Comparison of ENCODE assay signal across 8 cellular contexts in genomic region chr1:31789259-31790065, GRCh38.
DNase-seq lines count a peak whose midpoint lies in the region; ATAC-seq and TF ChIP-seq lines count a peak whose summit lies in the region.

No MANE protein-coding gene starts in this region.

- H2AFZ ChIP-seq in OCI-LY1 (ENCODE audit: low read length) = no peak overlapping the region

- H3K4me2 ChIP-seq in OCI-LY1 (ENCODE audit: low read length) = peak overlapping the region; percentile 81

- H3K9me3 ChIP-seq in OCI-LY1 (ENCODE audit: low read length) (no peaks in the 10 kb centered on the region), mucosa of rectum (ENCODE audit: control insufficient read depth in 2 of 2, low read length in 2 of 2) (no peaks in the 10 kb centered on the region)

- no peak for TF ChIP-seq POLR2A in erythroblast (IDR thresholded peaks at IDR 0.05; ENCODE audit: low read length)

- H3K79me2 ChIP-seq in OCI-LY1 (ENCODE audit: insufficient read depth, low read length) = no peaks in the 10 kb centered on the region

- H3K4me3 ChIP-seq in OCI-LY1 (ENCODE audit: low read depth, low read length, poor library complexity, severe bottlenecking) (peak overlapping the region; percentile 73), mucosa of rectum (ENCODE audit: low read length in 2 of 2) (peak overlapping the region; percentile 88 to 90)

- H3K27ac ChIP-seq in OCI-LY1 (ENCODE audit: low read depth, low read length, poor library complexity, severe bottlenecking) (peak overlapping the region; percentile 82), mucosa of rectum (ENCODE audit: low read depth in 2 of 2, low read length in 2 of 2) (peak overlapping the region in 1 of 2 donors; percentile 89)

- peak; percentile 45 for ATAC-seq in GM19397 (IDR thresholded peaks at IDR 0.05; ENCODE audit: unreplicated experiment)

- H3K27me3 ChIP-seq in OCI-LY1 (ENCODE audit: insufficient read depth, low read length) = no peaks in the 10 kb centered on the region
- H3K27me3 ChIP-seq in mucosa of rectum (ENCODE audit: control insufficient read depth in 2 of 2, insufficient read depth in 2 of 2, low read length in 2 of 2) = no peaks in the 10 kb centered on the region

- no peaks in the 10 kb centered on the region for H3K9me2 ChIP-seq in OCI-LY1 (ENCODE audit: low read depth, low read length)

- DNase-seq in AML-193 (lab: John Stamatoyannopoulos, UW) (peak; percentile 70 to 76), HuH-7.5 (ENCODE audit: low spot score) (peak; percentile 98), activated T-cell treated with anti-CD3 and anti-CD28 coated beads for 48 hours (ENCODE audit: low read depth) (peak; percentile 96), erythroblast (lab: John Stamatoyannopoulos, UW) (peak; percentile 88 to 92)
- DNase-seq in stimulated activated CD8-positive, alpha-beta memory T cell treated with anti-CD3 and anti-CD28 coated beads, Interleukin-4, amount 100 ng/mL, for 1 hour (ENCODE audit: low read depth in 2 of 2, low spot score in 1 of 2) = peak; percentile 92 to 96

- TF ChIP-seq CTCF in OCI-LY1 (IDR thresholded peaks at IDR 0.05; ENCODE audit: low read length) = peak; percentile 92

- H3K4me1 ChIP-seq in OCI-LY1 (ENCODE audit: insufficient read depth, low read length, severe bottlenecking) = peaks cover 34% of the 10 kb centered on the region
- H3K4me1 ChIP-seq in mucosa of rectum (ENCODE audit: control insufficient read depth in 2 of 2, insufficient read depth in 2 of 2, low read length in 2 of 2) = peaks cover 3 to 8% of the 10 kb centered on the region in 2 donors

- H3F3A ChIP-seq in OCI-LY1 (ENCODE audit: insufficient read depth, low read length) = 0 out of 2 replicates have a peak, but pooled peaks cover 5% of the 10 kb centered on the region

- H3K36me3 ChIP-seq in OCI-LY1 (ENCODE audit: insufficient read depth, low read length) = no peaks in the 10 kb centered on the region
- no peaks in the 10 kb centered on the region for H3K36me3 ChIP-seq in mucosa of rectum (ENCODE audit: control insufficient read depth in 2 of 2, insufficient read depth in 2 of 2, low read length in 2 of 2)

- no peaks in the 10 kb centered on the region for H4K20me1 ChIP-seq in OCI-LY1 (ENCODE audit: insufficient read depth, low read length)

- peak overlapping the region; percentile 74 for H3K9ac ChIP-seq in OCI-LY1 (ENCODE audit: low read length)
- H3K9ac ChIP-seq in mucosa of rectum (ENCODE audit: low read depth in 1 of 2, low read length in 2 of 2) = peak overlapping the region; percentile 6 to 60
